14 cellular contexts compared by ENCODE assay signal in genomic region chr9:75624984-75625383, GRCh38.
"Had no signal": no experiment of that assay in that cellular context is flagged by ENCODE, and none has a peak within 500 bp of the region (broad histone marks: within the 10 kb centered on the region; RNA-seq: fewer than 3 reads in every experiment).

No MANE protein-coding gene starts in this region.

- ATAC-seq: activated T-cell treated with anti-CD3 and anti-CD28 coated beads, Interleukin-2, amount 50 U/mL, for 4 hours; stimulated activated memory B cell treated with anti-CD40 and anti-IgM and Interleukin-4, amounts not matched to agents 10 μg/mL and 1 μg/mL and 100 μg/mL, for 72 hours had no signal

- H3K4me3 ChIP-seq: smooth muscle cell, tibial artery had no signal

- H3K36me3 ChIP-seq: brain microvascular endothelial cell, tibial artery had no signal

- H3K27me3 ChIP-seq: brain microvascular endothelial cell, tibial artery had no signal

- H3K4me2 ChIP-seq: smooth muscle cell had no signal

- H3K9me3 ChIP-seq: tibial artery had no signal

- DNase-seq: activated CD4-positive, alpha-beta T cell treated with anti-CD3 and anti-CD28 coated beads, Interleukin-2, amount 50 U/mL, for 4 hours; activated CD4-positive, CD25-positive, alpha-beta regulatory T cell treated with anti-CD3 and anti-CD28 coated beads, Interleukin-2, amount 50 U/mL, for 72 hours; activated gamma-delta T cell; activated naive CD8-positive, alpha-beta T cell treated with anti-CD3 and anti-CD28 coated beads for 36 hours; activated T-cell treated with anti-CD3 and anti-CD28 coated beads, Interleukin-2, amount 50 U/mL, for 4 hours; brain microvascular endothelial cell; cerebellar nuclear complex; endodermal cell; erythroblast; hypothalamus; posterior cingulate gyrus; tibial artery had no signal

- H3K27ac ChIP-seq: brain microvascular endothelial cell, tibial artery had no signal
